1 cellular context compared by ENCODE assay signal in genomic region chrX:129361566-129361965, GRCh38.
TF ChIP-seq lines count a peak whose summit lies in the region.

No MANE protein-coding gene starts in this region.

TF ChIP-seq in WTC11, 78 proteins besides CTCF, POLR2A, EP300 and RAD21 (continued from another document):
- TF ChIP-seq AR (CRISPR knock-in tag; IDR thresholded peaks at IDR 0.05) (no peak), FOXJ3 (CRISPR knock-in tag; IDR thresholded peaks at IDR 0.05; ENCODE audit: borderline replicate concordance) (no peak), MXD4 (CRISPR knock-in tag; IDR thresholded peaks at IDR 0.05; ENCODE audit: borderline replicate concordance) (no peak), ESRRA (CRISPR knock-in tag; IDR thresholded peaks at IDR 0.05; ENCODE audit: borderline replicate concordance) (no peak), NR2C2 (CRISPR knock-in tag; IDR thresholded peaks at IDR 0.05) (no peak), ZNF671 (CRISPR knock-in tag; IDR thresholded peaks at IDR 0.05) (no peak), PRDM15 (CRISPR knock-in tag; IDR thresholded peaks at IDR 0.05) (no peak)
